9 cellular contexts compared by ENCODE assay signal in genomic region chr12:5988659-5989116, GRCh38. TPM values are rescaled to one million over a fixed set of nuclear protein-coding genes. Genes with fewer than 3 reads are reported as not detected.
DNase-seq lines count a peak whose midpoint lies in the region; ATAC-seq and TF ChIP-seq lines count a peak whose summit lies in the region.
"Had no signal": no experiment of that assay in that cellular context is flagged by ENCODE, and none has a peak within 500 bp of the region (broad histone marks: within the 10 kb centered on the region; RNA-seq: fewer than 3 reads in every experiment).

No MANE protein-coding gene starts in this region.

- H3K9ac ChIP-seq in GM23248, result no peak overlapping the region
- no peak overlapping the region for H3K9ac ChIP-seq in mammary epithelial cell (ENCODE audit: insufficient read depth, low read length)

- H4K20me1 ChIP-seq in GM23248 (ENCODE audit: insufficient read depth), result no peaks in the 10 kb centered on the region
- H4K20me1 ChIP-seq in mammary epithelial cell (ENCODE audit: insufficient read depth, low read length), result no peaks in the 10 kb centered on the region

- peak; percentile 59 for TF ChIP-seq CTCF in activated B cell treated with CpG ODN at 0.5 μM for 24 hours (IDR thresholded peaks at IDR 0.05)
- TF ChIP-seq CTCF in mammary epithelial cell (conservative IDR thresholded peaks at IDR 0.05 in 1 of 2, IDR thresholded peaks at IDR 0.05 in 1 of 2; ENCODE audit: extremely low read depth in 1 of 2, insufficient read depth in 1 of 2, low read depth in 1 of 2, low read length in 2 of 2), result peak; percentile 97

- no peaks in the 10 kb centered on the region for H3K36me3 ChIP-seq in CD8-positive, alpha-beta memory T cell (ENCODE audit: insufficient read depth, low read length)
- H3K36me3 ChIP-seq in GM23248 (ENCODE audit: low read depth) (no peaks in the 10 kb centered on the region), mammary epithelial cell (ENCODE audit: insufficient read depth, low read length) (no peaks in the 10 kb centered on the region)

- no peaks in the 10 kb centered on the region for H3K27me3 ChIP-seq in CD8-positive, alpha-beta memory T cell (ENCODE audit: insufficient read depth, low read length, poor library complexity, severe bottlenecking)
- H3K27me3 ChIP-seq in GM23248 (replicated peaks; ENCODE audit: insufficient read depth) (no peaks in the 10 kb centered on the region; the same call in 1 of the 2 replicates), mammary epithelial cell (ENCODE audit: insufficient read depth, low read length) (no peaks in the 10 kb centered on the region)

- no peaks in the 10 kb centered on the region for H3K4me1 ChIP-seq in CD8-positive, alpha-beta memory T cell (ENCODE audit: insufficient read depth, low read length)
- H3K4me1 ChIP-seq in GM23248 (ENCODE audit: insufficient read depth) (no peaks in the 10 kb centered on the region), mammary epithelial cell (ENCODE audit: insufficient read depth, low read length) (no peaks in the 10 kb centered on the region)

- H3K4me3 Mint-ChIP-seq in CD8-positive, alpha-beta memory T cell, result no peak overlapping the region
- no peak overlapping the region for H3K4me3 Mint-ChIP-seq in activated B cell treated with CpG ODN at 0.5 μM for 24 hours

- H3K36me3 Mint-ChIP-seq in CD8-positive, alpha-beta memory T cell, result no peaks in the 10 kb centered on the region
- H3K36me3 Mint-ChIP-seq in activated B cell treated with CpG ODN at 0.5 μM for 24 hours (ENCODE audit: low read depth), result no peaks in the 10 kb centered on the region
- H3K36me3 Mint-ChIP-seq: IgD-negative memory B cell had no signal

- H3K27ac Mint-ChIP-seq in CD8-positive, alpha-beta memory T cell, result peak overlapping the region in 1 of 8 donors; percentile 78
- H3K27ac Mint-ChIP-seq in activated B cell treated with CpG ODN at 0.5 μM for 24 hours, result no peak overlapping the region
- H3K27ac Mint-ChIP-seq: IgD-negative memory B cell had no signal

- no peaks in the 10 kb centered on the region for H3F3A ChIP-seq in GM23248 (ENCODE audit: insufficient read depth)

- H2AFZ ChIP-seq in GM23248 (no peak overlapping the region), mammary epithelial cell (ENCODE audit: low read depth, low read length) (no peak overlapping the region)

- peaks cover 0 to 7% of the 10 kb centered on the region in 2 donors for H3K27me3 Mint-ChIP-seq in CD8-positive, alpha-beta memory T cell
- peaks cover 2% of the 10 kb centered on the region for H3K27me3 Mint-ChIP-seq in activated B cell treated with CpG ODN at 0.5 μM for 24 hours

- intact Hi-C loops in activated B cell treated with CpG ODN at 0.5 μM for 24 hours (cut with micrococcal nuclease) (loop anchor here (1.0 to 5.0 kb wide), 3 partner anchors 52 to 549 kb away; no protein-coding TSS in a partner anchor), mammary epithelial cell (cut with micrococcal nuclease) (loop anchor here (1.0 to 10.0 kb wide), 5 partner anchors 50 to 479 kb away; no protein-coding TSS in a partner anchor)

- H3K9me3 Mint-ChIP-seq in CD8-positive, alpha-beta memory T cell, result no peaks in the 10 kb centered on the region
- no peaks in the 10 kb centered on the region for H3K9me3 Mint-ChIP-seq in activated B cell treated with CpG ODN at 0.5 μM for 24 hours
- H3K9me3 Mint-ChIP-seq: IgD-negative memory B cell had no signal

- peak; percentile 45 to 72 (median 54) for DNase-seq in CD8-positive, alpha-beta memory T cell
- DNase-seq in GM23248 (peak; percentile 89), NCI-H2107 (lab: John Stamatoyannopoulos, UW) (peak; percentile 78), activated B cell treated with CpG ODN at 0.5 μM for 24 hours (peak; percentile 60), mammary epithelial cell (peak; percentile 54), iris pigment epithelial cell (ENCODE audit: low read depth) (peak; percentile 72)
- DNase-seq in stimulated activated CD4-positive, alpha-beta T cell treated with anti-CD3 and anti-CD28 coated beads, Interleukin-12 subunit alpha, Interleukin-12 subunit beta, amount 100 ng/mL, for 48 hours (ENCODE audit: low read depth in 2 of 3, low spot score in 1 of 3), result peak; percentile 55 to 65 (median 63)

- dilution Hi-C loops in mammary epithelial cell (cut with HindIII; ENCODE audit: low sequenced_read_pairs), result loop anchor here (10.0 kb wide), 1 partner anchor 206 kb away; no protein-coding TSS in a partner anchor

- H3K4me2 ChIP-seq in GM23248 (ENCODE audit: unreplicated experiment), result no peak overlapping the region
- no peak overlapping the region for H3K4me2 ChIP-seq in mammary epithelial cell (ENCODE audit: insufficient read depth, low read depth, low read length)

- H3K9me2 ChIP-seq in GM23248 (ENCODE audit: insufficient read depth), result no peaks in the 10 kb centered on the region

- BruUV-seq in mammary epithelial cell (replicated peaks; lab: Mats Ljungman, UMichigan), result no TSS peak

- CTCF ChIA-PET in CD8-positive, alpha-beta memory T cell (lab: Charles Lee), result interaction anchor here (0.8 to 6.2 kb wide), 17 partner anchors 9 to 1358 kb away, joined by 3 to 59 read pairs (median 6); no protein-coding TSS in a partner anchor
- CTCF ChIA-PET in activated B cell treated with CpG ODN at 0.5 μM for 24 hours (lab: Charles Lee) (interaction anchor here (0.6 to 4.9 kb wide), 21 partner anchors 8 to 1639 kb away, joined by 3 to 90 read pairs (median 3); no protein-coding TSS in a partner anchor), mammary epithelial cell (lab: Charles Lee; ENCODE audit: low non-redundant PET) (interaction anchor here (0.5 to 1.9 kb wide), 7 partner anchors 49 to 389 kb away, joined by 3 to 42 read pairs (median 4); no protein-coding TSS in a partner anchor)

- peaks cover 2 to 4% (median 3%) of the 10 kb centered on the region in 3 donors for H3K4me1 Mint-ChIP-seq in CD8-positive, alpha-beta memory T cell
- H3K4me1 Mint-ChIP-seq in activated B cell treated with CpG ODN at 0.5 μM for 24 hours, result no peaks in the 10 kb centered on the region

- in situ Hi-C loops in GM23248 (cut with MboI) (loop anchor here (10.0 kb wide), 2 partner anchors 56 to 296 kb away; no protein-coding TSS in a partner anchor), mammary epithelial cell (cut with MboI; ENCODE audit: low sequenced_read_pairs in 2 of 2) (loop anchor here (5.0 to 10.0 kb wide), 2 partner anchors 46 to 49 kb away; no protein-coding TSS in a partner anchor)

- ATAC-seq in activated B cell treated with CpG ODN at 0.5 μM for 24 hours (ENCODE audit: low read depth) (peak; percentile 91), GM21423 (IDR thresholded peaks at IDR 0.05; ENCODE audit: unreplicated experiment) (no peak)

- H3K79me2 ChIP-seq in GM23248 (ENCODE audit: insufficient read depth), result no peaks in the 10 kb centered on the region
- H3K79me2 ChIP-seq in mammary epithelial cell (ENCODE audit: insufficient read depth, low read length), result no peaks in the 10 kb centered on the region

- 1 to 3% methylated on average over 10 of the region's 10 CpGs for WGBS in GM23248 (ENCODE audit: low coverage in 1 of 2, low lambda C conversion rate in 2 of 2, missing lambda C conversion rate in 2 of 2), 2 experiments
- 4% methylated on average over 10 of the region's 10 CpGs for WGBS in mammary epithelial cell (ENCODE audit: low coverage, missing lambda C conversion rate)

- no peak overlapping the region for H3K4me3 ChIP-seq in CD8-positive, alpha-beta memory T cell (ENCODE audit: low read length)
- H3K4me3 ChIP-seq in GM23248, result no peak overlapping the region
- H3K4me3 ChIP-seq in mammary epithelial cell (replicated peaks in 1 of 3; ENCODE audit: insufficient read depth in 1 of 3, low read depth in 2 of 3, low read length in 3 of 3), result no peak overlapping the region

- H3K9me3 ChIP-seq in CD8-positive, alpha-beta memory T cell (ENCODE audit: low read length), result no peaks in the 10 kb centered on the region
- H3K9me3 ChIP-seq in GM23248 (ENCODE audit: low read depth) (no peaks in the 10 kb centered on the region), mammary epithelial cell (replicated peaks; ENCODE audit: insufficient read depth, low read length) (no peaks in the 10 kb centered on the region)

- POLR2A ChIA-PET in CD8-positive, alpha-beta memory T cell (lab: Charles Lee), result interaction anchor here (0.6 kb wide), 1 partner anchor 53 kb away, joined by 4 read pairs; no protein-coding TSS in a partner anchor
- POLR2A ChIA-PET in activated B cell treated with CpG ODN at 0.5 μM for 24 hours (lab: Charles Lee), result no interaction called here

- no peak overlapping the region for H3K27ac ChIP-seq in CD8-positive, alpha-beta memory T cell (ENCODE audit: low read depth, low read length)
- H3K27ac ChIP-seq in GM23248 (no peak overlapping the region), mammary epithelial cell (ENCODE audit: insufficient read depth, low read depth, low read length) (no peak overlapping the region)

RNA-seq across cellular contexts. Expression of gene ANO2, which starts 43.6 kb away (rescaled TPM):
- not detected for total RNA-seq in CD8-positive, alpha-beta memory T cell
- polyA plus RNA-seq in CD8-positive, alpha-beta memory T cell, result not detected
- not detected in 2 replicates for total RNA-seq in GM23248 (2014; rRNA removed; shearing (Covaris generic))
- polyA plus RNA-seq in GM23248 (2016; fragmentation: Nextera tagmentation; extraction: Ambion mirVana) (not detected in 2 replicates), mammary epithelial cell (0.26 TPM)
- total RNA-seq in activated B cell treated with CpG ODN at 0.5 μM for 24 hours (not detected in 2 replicates), mammary epithelial cell (under 1 TPM in 1 of 2 donors, not detected in 1; under 0.01 TPM)
- polyA minus RNA-seq in mammary epithelial cell, result not detected
- polyA plus RNA-seq: IgD-negative memory B cell had no signal
